Comparison of ENCODE assay signal across 9 cellular contexts in genomic region chr16:68737046-68737729, GRCh38. TPM values are rescaled to one million over a fixed set of nuclear protein-coding genes. Genes with fewer than 3 reads are reported as not detected.
DNase-seq lines count a peak whose midpoint lies in the region; ATAC-seq, FAIRE-seq and TF ChIP-seq lines count a peak whose summit lies in the region.
"Had no signal": no experiment of that assay in that cellular context is flagged by ENCODE, and none has a peak within 500 bp of the region (broad histone marks: within the 10 kb centered on the region; RNA-seq: fewer than 3 reads in every experiment).

Gene CDH1 (plus strand): TSS chr16:68737292. CDS start chr16:68737416, 124 bp downstream.

- H3K9me3 ChIP-seq in heart left ventricle (no peaks in the 10 kb centered on the region), ovary (no peaks in the 10 kb centered on the region)

- H3K27me3 ChIP-seq in heart left ventricle (peaks cover 17 to 59% (median 34%) of the 10 kb centered on the region in 9 donors), ovary (no peaks in the 10 kb centered on the region)

- H3K27ac ChIP-seq in heart left ventricle = no peak within 1 kb of the TSS
- H3K27ac ChIP-seq in ovary = no peak within 1 kb of the TSS

- no peaks in the 10 kb centered on the region for H3K9me3 Mint-ChIP-seq in activated CD4-positive, alpha-beta memory T cell treated with anti-CD3 and anti-CD28 coated beads for 36 hours

- no peaks in the 10 kb centered on the region for H3K36me3 Mint-ChIP-seq in activated CD4-positive, alpha-beta memory T cell treated with anti-CD3 and anti-CD28 coated beads for 36 hours

- no peak for TF ChIP-seq EP300 in ovary (IDR thresholded peaks at IDR 0.05)

- ATAC-seq in heart left ventricle (peak in 2 of 4 donors; percentile 28 to 51), HG02938 (IDR thresholded peaks at IDR 0.05; ENCODE audit: unreplicated experiment) (no peak), GM18502 (IDR thresholded peaks at IDR 0.05; ENCODE audit: poor library complexity, unreplicated experiment) (no peak)

- H3K27ac Mint-ChIP-seq in activated CD4-positive, alpha-beta memory T cell treated with anti-CD3 and anti-CD28 coated beads for 36 hours = no peak within 1 kb of the TSS

- DNase-seq in heart left ventricle (peak in 1 of 5 donors; percentile 60), cardiac septum (ENCODE audit: low spot score) (no peak), frontal cortex (ENCODE audit: low spot score in 2 of 2) (peak; percentile 33 to 48), ovary (peak; percentile 20 to 48 (median 28)), cortex of kidney (lab: John Stamatoyannopoulos, UW) (no peak)
- peak; percentile 41 for DNase-seq in activated CD4-positive, alpha-beta memory T cell treated with anti-CD3 and anti-CD28 coated beads for 36 hours
- DNase-seq: DND-41 had no signal

- no peak for FAIRE-seq in frontal cortex (lab: Jason Lieb, UNC)

- POLR2A ChIA-PET in activated CD4-positive, alpha-beta memory T cell treated with anti-CD3 and anti-CD28 coated beads for 36 hours (lab: Charles Lee) = no interaction called here

- H3K36me3 ChIP-seq in heart left ventricle (no peaks in the 10 kb centered on the region), ovary (no peaks in the 10 kb centered on the region)

- WGBS in heart left ventricle, 4 donors = 2 to 3% (median 2%) methylated on average over 40 to 63 of the region's 63 CpGs
- 0 to 1% (median 1%) methylated on average over 57 to 63 of the region's 63 CpGs for WGBS in ovary, 3 donors

- H3K4me3 ChIP-seq in heart left ventricle = peak within 1 kb of the TSS in 7 of 12 donors; percentile 2 to 29 (median 10)
- H3K4me3 ChIP-seq in ovary = peak within 1 kb of the TSS; percentile 39

- CTCF ChIA-PET in activated CD4-positive, alpha-beta memory T cell treated with anti-CD3 and anti-CD28 coated beads for 36 hours (lab: Charles Lee) = no interaction called here

- intact Hi-C loops in heart left ventricle (cut with DNase I) = no loop called here
- intact Hi-C loops in cardiac septum (cut with DNase I) = no loop called here
- intact Hi-C loops in activated CD4-positive, alpha-beta memory T cell treated with anti-CD3 and anti-CD28 coated beads for 36 hours (cut with micrococcal nuclease) = loop anchor here (5.0 kb wide), 1 partner anchor 35 kb away; no protein-coding TSS in a partner anchor
- intact Hi-C loops in ovary (cut with DNase I) = no loop called here

- H3K27me3 Mint-ChIP-seq in activated CD4-positive, alpha-beta memory T cell treated with anti-CD3 and anti-CD28 coated beads for 36 hours = peaks cover 26% of the 10 kb centered on the region

- peaks cover 12% of the 10 kb centered on the region for H3K4me1 Mint-ChIP-seq in activated CD4-positive, alpha-beta memory T cell treated with anti-CD3 and anti-CD28 coated beads for 36 hours (ENCODE audit: low read depth)

- no peak for TF ChIP-seq CTCF in heart left ventricle (IDR thresholded peaks at IDR 0.05)
- no peak for TF ChIP-seq CTCF in ovary (IDR thresholded peaks at IDR 0.05)

- H3K4me1 ChIP-seq in heart left ventricle (peaks cover 0 to 15% (median 1%) of the 10 kb centered on the region in 12 donors), ovary (ENCODE audit: insufficient read depth) (peaks cover 3% of the 10 kb centered on the region)

- no peak for TF ChIP-seq POLR2A in heart left ventricle (IDR thresholded peaks at IDR 0.05)
- no peak for TF ChIP-seq POLR2A in ovary (IDR thresholded peaks at IDR 0.05)

- H3K4me3 Mint-ChIP-seq in activated CD4-positive, alpha-beta memory T cell treated with anti-CD3 and anti-CD28 coated beads for 36 hours = peak within 1 kb of the TSS; percentile 63

RNA-seq across cellular contexts. Expression of gene CDH1, which starts in this region (rescaled TPM):
- 1 to 10 TPM in 1 of 9 donors, under 1 TPM in 1, not detected in 7; 0.27 to 5.3 TPM for total RNA-seq in heart left ventricle
- polyA plus RNA-seq in heart left ventricle = under 1 TPM in 1 of 2 donors, not detected in 1; 0.08 TPM
- 0.13 TPM for total RNA-seq in cardiac septum
- total RNA-seq in activated CD4-positive, alpha-beta memory T cell treated with anti-CD3 and anti-CD28 coated beads for 36 hours = 1 to 10 TPM; 2.4 to 3.1 TPM
- total RNA-seq in frontal cortex = 1.6 TPM
- 100 to 1,000 TPM in 1 of 7 donors, 10 to 100 TPM in 2, 1 to 10 TPM in 4; 1.1 to 118 (median 9.1) TPM for total RNA-seq in ovary
- polyA plus RNA-seq in ovary = 10 to 100 TPM in 1 of 2 donors, 1 to 10 TPM in 1; 1.1 to 10.5 TPM

Comparison
In these comparisons a context has a peak if more than half of its experiments do, and no peak if none do; other contexts are left out.
1. DNase-seq: peak in activated CD4-positive, alpha-beta memory T cell treated with anti-CD3 and anti-CD28 coated beads for 36 hours (single experiment), frontal cortex (2 of 2) and ovary (5 of 5); none in cardiac septum (single experiment) and cortex of kidney (single experiment).